8 cellular contexts compared by ENCODE assay signal in the genomic region with DNA sequence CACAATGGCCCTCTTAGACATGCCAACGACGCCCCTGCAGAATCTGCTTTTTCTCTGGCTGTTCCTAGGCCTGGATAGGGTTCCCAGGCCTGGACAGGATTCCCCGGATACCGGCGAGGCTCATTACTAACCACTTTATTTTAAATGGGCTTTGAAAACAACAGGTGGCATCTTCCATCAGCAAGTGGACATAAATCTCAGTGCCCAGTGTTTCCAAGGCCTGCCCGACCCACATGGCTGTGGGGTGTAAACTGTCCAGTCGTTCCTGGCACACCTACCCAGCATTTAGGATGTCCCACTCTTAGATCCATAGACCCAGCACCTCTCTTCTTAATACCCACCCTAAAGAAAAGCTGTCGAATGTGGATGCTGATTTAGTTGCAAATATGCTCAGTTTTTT. TPM values are rescaled to one million over a fixed set of nuclear protein-coding genes. Genes with fewer than 3 reads are reported as not detected.
DNase-seq lines count a peak whose midpoint lies in the region; ATAC-seq and TF ChIP-seq lines count a peak whose summit lies in the region.

No MANE protein-coding gene starts in this region.

- TF ChIP-seq CTCF in AG10803 (conservative IDR thresholded peaks at IDR 0.05; ENCODE audit: low read length) = no peak

- DNase-seq in AG10803 (ENCODE audit: low read depth) = no peak
- DNase-seq in NCI-H1092 (lab: John Stamatoyannopoulos, UW) = peak; percentile 16
- DNase-seq in cerebellum (ENCODE audit: low spot score) = peak; percentile 20
- DNase-seq in naive B cell = no peak
- DNase-seq in NCI-H226 = no peak
- DNase-seq in epidermal melanocyte (ENCODE audit: insufficient read length, low spot score) = no peak

- no peaks in the 10 kb centered on the region for H3K9me3 Mint-ChIP-seq in naive B cell

- peaks cover 19 to 50% (median 37%) of the 10 kb centered on the region in 3 donors for H3K27me3 Mint-ChIP-seq in naive B cell

- peak overlapping the region; percentile 41 to 89 (median 86) for H3K4me3 Mint-ChIP-seq in naive B cell

- peaks cover 0 to 8% of the 10 kb centered on the region in 2 donors for H3K36me3 Mint-ChIP-seq in naive B cell

- H3K27ac Mint-ChIP-seq in naive B cell = no peak overlapping the region

- ATAC-seq in naive B cell (ENCODE audit: low read depth in 2 of 2) (no peak), HG02973 (IDR thresholded peaks at IDR 0.05; ENCODE audit: unreplicated experiment) (no peak), GM19397 (IDR thresholded peaks at IDR 0.05; ENCODE audit: unreplicated experiment) (no peak)

- peaks cover 7 to 10% (median 7%) of the 10 kb centered on the region in 3 donors for H3K4me1 Mint-ChIP-seq in naive B cell

- peak overlapping the region; percentile 69 for H3K4me3 ChIP-seq in AG10803 (ENCODE audit: low read length)

RNA-seq across cellular contexts. Expression of a gene that starts 0.9 kb away (rescaled TPM):
- 10.0 TPM for total RNA-seq in cerebellum
- polyA plus RNA-seq in naive B cell (ENCODE audit: low read depth in 6 of 6) = not detected

RNA-seq across cellular contexts. Expression of a gene that starts 46.7 kb away (rescaled TPM):
- 228 TPM for total RNA-seq in cerebellum
- polyA plus RNA-seq in naive B cell (ENCODE audit: low read depth in 6 of 6) = 10 to 100 TPM; 22.8 to 72.8 (median 48.4) TPM

RNA-seq across cellular contexts. Expression of a gene that starts 56.7 kb away (rescaled TPM):
- 180 TPM for total RNA-seq in cerebellum
- 100 to 1,000 TPM; 139 to 227 (median 190) TPM for polyA plus RNA-seq in naive B cell (ENCODE audit: low read depth in 6 of 6)

RNA-seq across cellular contexts. Expression of a gene that starts 57.1 kb away (rescaled TPM):
- total RNA-seq in cerebellum = 52.0 TPM
- 1 to 10 TPM; 4.7 to 8.7 (median 6.3) TPM for polyA plus RNA-seq in naive B cell (ENCODE audit: low read depth in 6 of 6)

Comparison
In these comparisons a context has a peak if more than half of its experiments do, and no peak if none do; other contexts are left out.
1. DNase-seq: peak in NCI-H1092 (single experiment) and cerebellum (single experiment); none in AG10803 (single experiment), naive B cell (single experiment), NCI-H226 (single experiment) and epidermal melanocyte (single experiment).